In the genomic region with DNA sequence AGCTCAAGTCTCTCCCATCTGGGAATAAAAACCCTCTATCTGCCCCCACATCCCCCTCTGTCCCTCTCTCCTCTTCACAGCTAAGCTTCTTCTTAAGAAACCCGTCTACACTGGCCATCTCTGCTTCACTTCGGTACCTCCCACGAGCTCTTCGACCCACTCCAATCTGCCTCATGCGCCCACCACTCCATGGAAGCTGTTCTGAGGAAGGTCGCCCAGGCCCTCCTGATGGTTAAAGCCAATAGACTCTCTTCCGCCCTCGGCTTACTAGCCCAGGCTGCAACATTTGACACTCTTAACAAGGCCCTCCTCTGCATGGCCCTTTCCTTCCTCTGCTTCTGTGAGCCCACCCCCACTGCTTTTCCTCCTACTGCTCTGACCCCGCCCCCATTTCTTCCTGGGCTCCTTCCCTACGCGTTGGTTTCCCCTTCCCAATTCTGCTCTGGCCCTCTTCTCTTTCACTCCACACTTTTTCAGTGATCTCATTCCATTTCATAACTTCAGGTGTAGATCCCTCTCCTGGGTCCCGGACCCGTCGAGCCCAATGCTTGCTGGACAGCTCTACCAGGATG, we compare ENCODE assay signal across 23 cellular contexts. TPM values are rescaled to one million over a fixed set of nuclear protein-coding genes. Genes with fewer than 3 reads are reported as not detected.
DNase-seq lines count a peak whose midpoint lies in the region; ATAC-seq, FAIRE-seq and TF ChIP-seq lines count a peak whose summit lies in the region.
"Had no signal": no experiment of that assay in that cellular context is flagged by ENCODE, and none has a peak within 500 bp of the region (broad histone marks: within the 10 kb centered on the region; RNA-seq: fewer than 3 reads in every experiment).

No MANE protein-coding gene starts in this region.

- DNase-seq in SK-N-SH: no peak
- DNase-seq in H7: peak; percentile 57
- DNase-seq in K562 (ENCODE audit: extremely low read depth in 1 of 4, low spot score in 3 of 4): no peak
- peak; percentile 41 for DNase-seq in mesenteric fat pad (ENCODE audit: low spot score)
- no peak for DNase-seq in NCI-H2107 (lab: John Stamatoyannopoulos, UW)
- no peak for DNase-seq in stimulated activated CD4-positive, alpha-beta T cell treated with anti-CD3 and anti-CD28 coated beads, Interleukin-4, amount 100 ng/mL, for 4 hours
- no peak for DNase-seq in GM10266 (ENCODE audit: extremely low spot score)
- DNase-seq: 8988T; ACHN; AML-193; BE2C; Calu3; CD4-positive, alpha-beta T cell; COR-L47; DMS53; DMS79 treated with DMSO at 0.1 percent for 48 hours; GF-D8; GM23248; HCEC 1CT had no signal

- TF ChIP-seq CTCF in SK-N-SH (IDR thresholded peaks at IDR 0.05) (no peak), K562 (IDR thresholded peaks at IDR 0.05 in 2 of 3, conservative IDR thresholded peaks at IDR 0.05 in 1 of 3; ENCODE audit: insufficient read depth in 2 of 3, low read depth in 1 of 3, low read length in 3 of 3) (no peak), GM10266 (IDR thresholded peaks at IDR 0.05; ENCODE audit: control insufficient read depth, insufficient read depth, low read depth, missing control alignments) (no peak)

- no peaks in the 10 kb centered on the region for H3K9me2 ChIP-seq in SK-N-SH

- H3K27me3 ChIP-seq in SK-N-SH (ENCODE audit: insufficient read depth) (no peaks in the 10 kb centered on the region), H7 (ENCODE audit: control insufficient read depth, insufficient read depth, low read length) (no peaks in the 10 kb centered on the region), K562 (ENCODE audit: control insufficient read depth in 2 of 2, insufficient read depth in 2 of 2, low read length in 2 of 2) (no peaks in the 10 kb centered on the region)
- H3K27me3 ChIP-seq: BE2C had no signal

- H3K4me2 ChIP-seq in SK-N-SH (no peak overlapping the region), K562 (ENCODE audit: insufficient read depth, low read length) (no peak overlapping the region)
- H3K4me2 ChIP-seq: A549 had no signal

- H3K27ac ChIP-seq in SK-N-SH (ENCODE audit: low read depth in 2 of 2, low read length in 1 of 2) (no peak overlapping the region), K562 (ENCODE audit: extremely low read depth, low read depth, low read length) (no peak overlapping the region)
- H3K27ac ChIP-seq: BLaER1 treated with 17β-estradiol and CSF1 and Interleukin-3, amounts not matched to agents 10 nM and 100 nM; GM23248 had no signal

- POLR2A ChIA-PET in SK-N-SH (lab: Yijun Ruan, JAX) (no interaction called here), K562 (lab: Yijun Ruan, JAX) (interaction anchor here (0.5 to 1.0 kb wide), 2 partner anchors 8 to 12 kb away, joined by 3 read pairs; partner anchors contain the start of gene IQSEC2)

- no peaks in the 10 kb centered on the region for H3K9me3 ChIP-seq in SK-N-SH
- no peaks in the 10 kb centered on the region for H3K9me3 ChIP-seq in K562 (replicated peaks; ENCODE audit: control insufficient read depth, insufficient read depth, low read depth, low read length)
- H3K9me3 ChIP-seq: A549; BE2C; BLaER1 treated with 17β-estradiol and CSF1 and Interleukin-3, amounts not matched to agents 10 nM and 100 nM had no signal

- intact Hi-C loops in K562 (cut with micrococcal nuclease): no loop called here

- no peak for TF ChIP-seq POLR2A in K562 (conservative IDR thresholded peaks at IDR 0.05)

- peaks cover 6% of the 10 kb centered on the region; the same call in 1 of the 2 replicates for H3K79me2 ChIP-seq in SK-N-SH (ENCODE audit: insufficient read depth)
- no peaks in the 10 kb centered on the region for H3K79me2 ChIP-seq in K562 (ENCODE audit: control insufficient read depth, insufficient read depth, low read length)

- H3K9me1 ChIP-seq in K562 (ENCODE audit: control insufficient read depth, insufficient read depth, low read length): no peaks in the 10 kb centered on the region

- TF ChIP-seq RAD21 in SK-N-SH (IDR thresholded peaks at IDR 0.05; ENCODE audit: low read length) (no peak), K562 (CRISPR knock-in tag; conservative IDR thresholded peaks at IDR 0.05 in 1 of 2, IDR thresholded peaks at IDR 0.05 in 1 of 2) (no peak)

- no peak overlapping the region for H3K4me3 ChIP-seq in SK-N-SH (ENCODE audit: low read depth in 2 of 2, low read length in 1 of 2)
- no peak overlapping the region for H3K4me3 ChIP-seq in H7 (ENCODE audit: insufficient read depth, low read depth, low read length)
- H3K4me3 ChIP-seq in K562: no peak overlapping the region
- H3K4me3 ChIP-seq: A549; BLaER1 treated with 17β-estradiol and CSF1 and Interleukin-3, amounts not matched to agents 10 nM and 100 nM; GM23248 had no signal

- WGBS in SK-N-SH (ENCODE audit: low lambda C conversion rate): 72% methylated on average over 14 of the region's 14 CpGs
- 70% methylated on average over 10 of the region's 14 CpGs for WGBS in K562 (ENCODE audit: insufficient coverage, low coverage, missing lambda C conversion rate)

- CTCF ChIA-PET in SK-N-SH (lab: Yijun Ruan, JAX): interaction anchor here (1.5 kb wide), 1 partner anchor 15 kb away, joined by 9 read pairs; no protein-coding TSS in a partner anchor
- CTCF ChIA-PET in K562 (lab: Yijun Ruan, JAX; ENCODE audit: low intra/inter-chr PET ratio): no interaction called here

- BruUV-seq in K562 (replicated peaks; lab: Mats Ljungman, UMichigan): no TSS peak

- H3K9ac ChIP-seq in SK-N-SH: no peak overlapping the region
- H3K9ac ChIP-seq in K562 (ENCODE audit: insufficient read depth in 1 of 2, low read depth in 2 of 2, low read length in 2 of 2): no peak overlapping the region
- H3K9ac ChIP-seq: BLaER1 treated with 17β-estradiol and CSF1 and Interleukin-3, amounts not matched to agents 10 nM and 100 nM; GM23248 had no signal

- H3K36me3 ChIP-seq in SK-N-SH (replicated peaks in 1 of 2; ENCODE audit: control insufficient read depth in 1 of 2, insufficient read depth in 2 of 2, low read length in 1 of 2) (peaks cover 0 to 2% of the 10 kb centered on the region in 2 experiments), H7 (replicated peaks; ENCODE audit: control insufficient read depth, insufficient read depth, low read length) (no peaks in the 10 kb centered on the region), K562 (ENCODE audit: control insufficient read depth, insufficient read depth, low read length) (peaks cover 2% of the 10 kb centered on the region; the same call in 1 of the 3 replicates)
- H3K36me3 ChIP-seq: BE2C; BLaER1 treated with 17β-estradiol and CSF1 and Interleukin-3, amounts not matched to agents 10 nM and 100 nM had no signal

- in situ Hi-C loops in K562 (cut with MboI): no loop called here

- H3F3A ChIP-seq in SK-N-SH (replicated peaks; ENCODE audit: insufficient read depth): no peaks in the 10 kb centered on the region

- no peaks in the 10 kb centered on the region; the same call in 1 of the 2 replicates for H4K20me1 ChIP-seq in SK-N-SH (ENCODE audit: insufficient read depth)
- no peaks in the 10 kb centered on the region for H4K20me1 ChIP-seq in K562 (replicated peaks; ENCODE audit: control insufficient read depth, insufficient read depth, low read length)

- TF ChIP-seq EP300 in SK-N-SH (IDR thresholded peaks at IDR 0.05; ENCODE audit: borderline replicate concordance in 1 of 2, low read depth in 1 of 2, low read length in 1 of 2): no peak
- TF ChIP-seq EP300 in K562 (IDR thresholded peaks at IDR 0.05; ENCODE audit: low read length): no peak

- H3K4me1 ChIP-seq in SK-N-SH (ENCODE audit: control insufficient read depth in 1 of 2, insufficient read depth in 2 of 2, low read depth in 1 of 2, low read length in 1 of 2) (no peaks in the 10 kb centered on the region; a peak in 1 of 4 replicates), K562 (replicated peaks in 1 of 2; ENCODE audit: control insufficient read depth in 2 of 2, insufficient read depth in 2 of 2, low read length in 2 of 2) (peaks cover 15 to 28% of the 10 kb centered on the region in 2 experiments; a peak in 3 of 5 replicates)
- H3K4me1 ChIP-seq: BE2C had no signal

- no peak for ATAC-seq in SK-N-SH treated with all-trans-retinoic acid at 6 μM for 48 hours
- no peak for ATAC-seq in K562
- ATAC-seq: A549 had no signal

- H2AFZ ChIP-seq in SK-N-SH (ENCODE audit: low read depth) (no peak overlapping the region), K562 (ENCODE audit: low read depth, low read length) (no peak overlapping the region)
- H2AFZ ChIP-seq: GM23248 had no signal

- FAIRE-seq in K562 (lab: Jason Lieb, UNC): no peak
- FAIRE-seq: GM12892 had no signal

RNA-seq across cellular contexts. Expression of gene IQSEC2, which starts 11.8 kb away (rescaled TPM):
- 21.3 and 24.7 TPM in 2 replicates for polyA plus RNA-seq in SK-N-SH (2012; rRNA removed)
- 16.7 and 20.3 TPM in 2 replicates for polyA plus RNA-seq in SK-N-SH (2012; cell fraction: cytosol; rRNA removed)
- 34.3 and 35.2 TPM in 2 replicates for polyA plus RNA-seq in SK-N-SH (2012; cell fraction: nucleus; rRNA removed)
- total RNA-seq in H7 (2014; rRNA removed; shearing (Covaris generic)): 13.4 and 16.9 TPM in 2 replicates
- 57.2 and 111 TPM in 2 replicates for total RNA-seq in K562 (2011; cell fraction: chromatin; rRNA removed; ENCODE audit: low replicate concordance)
- total RNA-seq in K562 (2011; cell fraction: nucleolus; rRNA removed): 39.6 and 44.2 TPM in 2 replicates
- 63.2 and 85.5 TPM in 2 replicates for total RNA-seq in K562 (2011; cell fraction: nucleoplasm; rRNA removed)
- total RNA-seq in K562 (2014; rRNA removed): 18.9 and 20.1 TPM in 2 replicates
- 12.3 TPM in 2 replicates for total RNA-seq in K562 (2014; rRNA removed; fragmentation: Illumina TruSeq; extraction: Trizol)
- 10.5 and 11.5 TPM in 2 replicates for total RNA-seq in K562 (2015; rRNA removed; fragmentation: Illumina TruSeq; extraction: Trizol)
- 35.9 and 41.8 TPM in 2 replicates for total RNA-seq in K562 (2021)
- polyA plus RNA-seq in K562 (2011; rRNA removed): 23.9 and 25.8 TPM in 2 replicates
- polyA plus RNA-seq in K562 (2011; cell fraction: cytosol; rRNA removed): 17.7 and 23.5 TPM in 2 replicates
- 55.7 and 92.8 TPM in 2 replicates for polyA plus RNA-seq in K562 (2011; cell fraction: nucleus; rRNA removed)
- polyA plus RNA-seq in K562 (2012): 24.4 and 70.9 TPM in 2 replicates
- 31.4 and 32.8 TPM in 2 replicates for polyA plus RNA-seq in K562 (2014; fragmentation: Illumina TruSeq; extraction: Trizol)
- 1 to 10 TPM; 2.7 to 2.8 TPM for polyA plus RNA-seq in K562 (2014; fragmentation: Nextera tagmentation; extraction: Ambion mirVana)
- polyA plus RNA-seq in K562 (2014; rRNA removed): 25.6 and 29.4 TPM in 2 replicates
- polyA minus RNA-seq in K562 (2011; rRNA and poly(A)+ RNA removed): 14.2 and 18.2 TPM in 2 replicates
- polyA minus RNA-seq in K562 (2011; cell fraction: cytosol; rRNA and poly(A)+ RNA removed): 16.8 and 18.3 TPM in 2 replicates
- 32.3 and 34.9 TPM in 2 replicates for polyA minus RNA-seq in K562 (2011; cell fraction: nucleus; rRNA and poly(A)+ RNA removed)
- 15.4 TPM for total RNA-seq in mesenteric fat pad

RNA-seq across cellular contexts. Expression of gene KDM5C, which starts 44.6 kb away (rescaled TPM):
- 76.6 and 95.4 TPM in 2 replicates for polyA plus RNA-seq in SK-N-SH (2012; rRNA removed)
- 31.2 and 45.3 TPM in 2 replicates for polyA plus RNA-seq in SK-N-SH (2012; cell fraction: cytosol; rRNA removed)
- polyA plus RNA-seq in SK-N-SH (2012; cell fraction: nucleus; rRNA removed): 209 and 228 TPM in 2 replicates
- 68.1 and 69.3 TPM in 2 replicates for total RNA-seq in H7 (2014; rRNA removed; shearing (Covaris generic))
- 402 and 573 TPM in 2 replicates for total RNA-seq in K562 (2011; cell fraction: chromatin; rRNA removed; ENCODE audit: low replicate concordance)
- total RNA-seq in K562 (2011; cell fraction: nucleolus; rRNA removed): 257 and 272 TPM in 2 replicates
- total RNA-seq in K562 (2011; cell fraction: nucleoplasm; rRNA removed): 184 and 231 TPM in 2 replicates
- 61.1 and 82.1 TPM in 2 replicates for total RNA-seq in K562 (2014; rRNA removed)
- total RNA-seq in K562 (2014; rRNA removed; fragmentation: Illumina TruSeq; extraction: Trizol): 44.5 and 53.1 TPM in 2 replicates
- total RNA-seq in K562 (2015; rRNA removed; fragmentation: Illumina TruSeq; extraction: Trizol): 41.4 and 43.4 TPM in 2 replicates
- total RNA-seq in K562 (2021): 110 and 136 TPM in 2 replicates
- polyA plus RNA-seq in K562 (2011; rRNA removed): 52.4 and 82.6 TPM in 2 replicates
- polyA plus RNA-seq in K562 (2011; cell fraction: cytosol; rRNA removed): 45.7 and 53.1 TPM in 2 replicates
- polyA plus RNA-seq in K562 (2011; cell fraction: nucleus; rRNA removed): 311 and 369 TPM in 2 replicates
- polyA plus RNA-seq in K562 (2012): 64.3 and 71.8 TPM in 2 replicates
- 59.1 and 66.6 TPM in 2 replicates for polyA plus RNA-seq in K562 (2014; fragmentation: Illumina TruSeq; extraction: Trizol)
- polyA plus RNA-seq in K562 (2014; fragmentation: Nextera tagmentation; extraction: Ambion mirVana): under 1 TPM; 0.62 to 0.83 TPM
- polyA plus RNA-seq in K562 (2014; rRNA removed): 44.0 and 64.7 TPM in 2 replicates
- 81.5 and 92.7 TPM in 2 replicates for polyA minus RNA-seq in K562 (2011; rRNA and poly(A)+ RNA removed)
- polyA minus RNA-seq in K562 (2011; cell fraction: cytosol; rRNA and poly(A)+ RNA removed): 71.3 and 80.0 TPM in 2 replicates
- polyA minus RNA-seq in K562 (2011; cell fraction: nucleus; rRNA and poly(A)+ RNA removed): 113 and 144 TPM in 2 replicates
- 77.6 TPM for total RNA-seq in mesenteric fat pad

Comparison
In these comparisons a context has a peak if more than half of its experiments do, and no peak if none do; other contexts are left out.
1. DNase-seq: peak in H7 (single experiment) and mesenteric fat pad (single experiment); none in SK-N-SH (single experiment), K562 (0 of 4), NCI-H2107 (single experiment), stimulated activated CD4-positive, alpha-beta T cell treated with anti-CD3 and anti-CD28 coated beads, Interleukin-4, amount 100 ng/mL, for 4 hours (0 of 2) and GM10266 (single experiment).
2. Of the 27 proteins assayed by ChIP-seq in both K562 and SK-N-SH: peak only in K562: none; only in SK-N-SH: REST; in both: none; in neither: 26.